In genomic region chr14:61694830-61695694, GRCh38 we compare ENCODE assay signal across 8 cellular contexts. TPM values are rescaled to one million over a fixed set of nuclear protein-coding genes. Genes with fewer than 3 reads are reported as not detected.
DNase-seq lines count a peak whose midpoint lies in the region; ATAC-seq and TF ChIP-seq lines count a peak whose summit lies in the region.

TSS of gene HIF1A (plus strand) at chr14:61695513. CDS start at chr14:61695805, 292 bp downstream.

- H3K27ac Mint-ChIP-seq in activated T-cell treated with anti-CD3 and anti-CD28 coated beads, Interleukin-2, amount 50 U/mL, for 24 hours = peak within 1 kb of the TSS; percentile 98

- peaks cover 53% of the 10 kb centered on the region for H3K4me1 Mint-ChIP-seq in activated T-cell treated with anti-CD3 and anti-CD28 coated beads, Interleukin-2, amount 50 U/mL, for 24 hours (ENCODE audit: low read depth)

- POLR2A ChIA-PET in PC-9 (lab: Charles Lee; ENCODE audit: unreplicated experiment) = interaction anchor here (0.5 to 1.1 kb wide), 13 partner anchors 11 to 334 kb away, joined by 3 to 20 read pairs (median 4); no protein-coding TSS in a partner anchor

- H3K4me2 ChIP-seq in PC-9 = peak within 1 kb of the TSS; percentile 98

- H3K27ac ChIP-seq in PC-9 = peak within 1 kb of the TSS; percentile 93

- intact Hi-C loops in PC-9 (cut with micrococcal nuclease; ENCODE audit: unreplicated experiment) = loop anchor here (1.0 to 5.0 kb wide), 7 partner anchors 33 to 223 kb away; no protein-coding TSS in a partner anchor

- H3K9me3 ChIP-seq in PC-9 (ENCODE audit: insufficient read depth, low read depth) = no peaks in the 10 kb centered on the region

- H3K9me2 ChIP-seq in PC-9 (ENCODE audit: insufficient read depth) = no peaks in the 10 kb centered on the region

- peaks cover 48% of the 10 kb centered on the region for H3K79me2 ChIP-seq in PC-9 (ENCODE audit: low read depth)

- H3K4me3 Mint-ChIP-seq in activated T-cell treated with anti-CD3 and anti-CD28 coated beads, Interleukin-2, amount 50 U/mL, for 24 hours = peak within 1 kb of the TSS; percentile 93

- BruUV-seq in PC-9 (replicated peaks; lab: Mats Ljungman, UMichigan) = TSS peak; percentile 69

- peaks cover 42% of the 10 kb centered on the region for H4K20me1 ChIP-seq in PC-9 (ENCODE audit: insufficient read depth)

- DNase-seq in DMS153 treated with DMSO at 0.1 percent for 48 hours (lab: John Stamatoyannopoulos, UW; ENCODE audit: unreplicated experiment) (peak; percentile 88), PC-9 (peak; percentile 98), epithelial cell of proximal tubule (ENCODE audit: low read depth) (peak; percentile 74), mucosa of gallbladder (ENCODE audit: low spot score) (peak; percentile 98)
- DNase-seq in Jurkat, Clone E6-1 (ENCODE audit: low read depth, low spot score) = peak; percentile 97
- DNase-seq in activated T-cell treated with anti-CD3 and anti-CD28 coated beads, Interleukin-2, amount 50 U/mL, for 24 hours = peak; percentile 94
- peak; percentile 85 to 95 for DNase-seq in stimulated activated CD8-positive, alpha-beta memory T cell treated with anti-CD3 and anti-CD28 coated beads, Interleukin-4, amount 100 ng/mL, for 4 hours (ENCODE audit: low read depth in 2 of 2, low spot score in 1 of 2)

- H3K27me3 ChIP-seq in PC-9 (ENCODE audit: insufficient read depth, low read depth) = no peaks in the 10 kb centered on the region

- TF ChIP-seq CTCF in PC-9 (conservative IDR thresholded peaks at IDR 0.05) (no peak), epithelial cell of proximal tubule (conservative IDR thresholded peaks at IDR 0.05; ENCODE audit: low read depth, low read length) (peak; percentile 39)

- peaks cover 25% of the 10 kb centered on the region for H3K36me3 ChIP-seq in PC-9 (ENCODE audit: low read depth)

- no peaks in the 10 kb centered on the region for H3K9me3 Mint-ChIP-seq in activated T-cell treated with anti-CD3 and anti-CD28 coated beads, Interleukin-2, amount 50 U/mL, for 24 hours

- peak within 1 kb of the TSS; percentile 84 for H2AFZ ChIP-seq in PC-9

- H3K36me3 Mint-ChIP-seq in activated T-cell treated with anti-CD3 and anti-CD28 coated beads, Interleukin-2, amount 50 U/mL, for 24 hours (ENCODE audit: low read depth) = peaks cover 48% of the 10 kb centered on the region

- peak within 1 kb of the TSS; percentile 89 for H3K4me3 ChIP-seq in Jurkat, Clone E6-1 (ENCODE audit: low read length)
- H3K4me3 ChIP-seq in PC-9 (peak within 1 kb of the TSS; percentile 85), epithelial cell of proximal tubule (ENCODE audit: low read depth, low read length) (peak within 1 kb of the TSS; percentile 90)

- H3K27me3 Mint-ChIP-seq in activated T-cell treated with anti-CD3 and anti-CD28 coated beads, Interleukin-2, amount 50 U/mL, for 24 hours = no peaks in the 10 kb centered on the region

- ATAC-seq in GM21619 (IDR thresholded peaks at IDR 0.05; ENCODE audit: unreplicated experiment) = peak; percentile 92

- H3F3A ChIP-seq in PC-9 (ENCODE audit: insufficient read depth, low read depth) = peaks cover 9% of the 10 kb centered on the region

- CTCF ChIA-PET in PC-9 (lab: Charles Lee) = interaction anchor here (0.7 kb wide), 1 partner anchor 148 kb away, joined by 3 read pairs; no protein-coding TSS in a partner anchor

- H3K4me1 ChIP-seq in PC-9 (replicated peaks; ENCODE audit: insufficient read depth) = peaks cover 28% of the 10 kb centered on the region

RNA-seq across cellular contexts. Expression of gene HIF1A, which starts in this region (rescaled TPM):
- polyA plus RNA-seq in Jurkat, Clone E6-1 (2012; ENCODE audit: insufficient read depth, insufficient read length) = 36.3 TPM
- total RNA-seq in PC-9 (2021) (146 and 154 TPM in 2 replicates), epithelial cell of proximal tubule (268 and 338 TPM in 2 replicates), mucosa of gallbladder (181 TPM)

Comparison
In these comparisons a context has a peak if more than half of its experiments do, and no peak if none do; other contexts are left out.
1. Peak in every context shown above with its lines: DNase-seq, ATAC-seq, H3K4me3 ChIP-seq and H3K27ac ChIP-seq.